ENCODE assay signal across 7 cellular contexts in the genomic region with DNA sequence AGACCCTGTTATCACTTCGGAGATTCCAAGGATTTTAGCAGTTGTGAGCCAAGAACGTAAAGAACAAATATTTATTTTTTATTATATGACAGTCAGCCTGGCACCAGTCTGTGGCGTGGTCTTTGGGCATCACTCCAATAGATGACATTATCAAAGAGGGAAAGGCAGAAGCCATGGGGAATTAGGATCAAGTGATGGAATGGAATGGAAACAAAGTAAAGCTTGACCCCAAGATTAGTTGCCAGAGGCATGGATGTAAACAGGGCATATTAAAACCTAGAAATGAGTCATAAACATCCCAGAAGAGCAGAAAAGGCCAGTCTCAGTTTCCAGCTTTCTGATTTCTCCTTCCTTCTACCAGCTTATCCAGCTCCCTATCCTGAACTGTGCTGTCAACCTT.
"Had no signal": no experiment of that assay in that cellular context is flagged by ENCODE, and none has a peak within 500 bp of the region (broad histone marks: within the 10 kb centered on the region; RNA-seq: fewer than 3 reads in every experiment).

No MANE protein-coding gene starts in this region.

- H3K4me3 Mint-ChIP-seq: activated naive CD8-positive, alpha-beta T cell treated with anti-CD3 and anti-CD28 coated beads, Interleukin-2, amount 10 ng/mL, durations not matched to agents 7 days and 5 days; activated T-cell treated with anti-CD3 and anti-CD28 coated beads, Interleukin-2, amount 50 U/mL, for 4 hours; nephron; T-helper 2 cell treated with Interferon-gamma antibody and Interleukin-4, amounts not matched to agents 5 μg/mL and 100 μg/mL, for 36 hours had no signal

- H3K27me3 Mint-ChIP-seq: activated naive CD8-positive, alpha-beta T cell treated with anti-CD3 and anti-CD28 coated beads, Interleukin-2, amount 10 ng/mL, durations not matched to agents 7 days and 5 days had no signal

- H3K27ac Mint-ChIP-seq: activated naive CD8-positive, alpha-beta T cell treated with anti-CD3 and anti-CD28 coated beads, Interleukin-2, amount 10 ng/mL, durations not matched to agents 7 days and 5 days; nephron; T-helper 2 cell treated with Interferon-gamma antibody and Interleukin-4, amounts not matched to agents 5 μg/mL and 100 μg/mL, for 36 hours had no signal

- DNase-seq: activated naive CD8-positive, alpha-beta T cell treated with anti-CD3 and anti-CD28 coated beads, Interleukin-2, amount 10 ng/mL, durations not matched to agents 7 days and 5 days; activated T-cell treated with anti-CD3 and anti-CD28 coated beads, Interleukin-2, amount 50 U/mL, for 4 hours; heart right ventricle; stimulated activated CD4-positive, alpha-beta T cell treated with anti-CD3 and anti-CD28 coated beads, Interleukin-2, amount 100 ng/mL, for 48 hours; stomach had no signal

- H3K9me3 Mint-ChIP-seq: activated naive CD8-positive, alpha-beta T cell treated with anti-CD3 and anti-CD28 coated beads, Interleukin-2, amount 10 ng/mL, durations not matched to agents 7 days and 5 days; activated T-cell treated with anti-CD3 and anti-CD28 coated beads, Interleukin-2, amount 50 U/mL, for 4 hours; nephron; T-helper 2 cell treated with Interferon-gamma antibody and Interleukin-4, amounts not matched to agents 5 μg/mL and 100 μg/mL, for 36 hours had no signal

- ATAC-seq: activated T-cell treated with anti-CD3 and anti-CD28 coated beads, Interleukin-2, amount 50 U/mL, for 4 hours; heart right ventricle had no signal
